In the genomic region with DNA sequence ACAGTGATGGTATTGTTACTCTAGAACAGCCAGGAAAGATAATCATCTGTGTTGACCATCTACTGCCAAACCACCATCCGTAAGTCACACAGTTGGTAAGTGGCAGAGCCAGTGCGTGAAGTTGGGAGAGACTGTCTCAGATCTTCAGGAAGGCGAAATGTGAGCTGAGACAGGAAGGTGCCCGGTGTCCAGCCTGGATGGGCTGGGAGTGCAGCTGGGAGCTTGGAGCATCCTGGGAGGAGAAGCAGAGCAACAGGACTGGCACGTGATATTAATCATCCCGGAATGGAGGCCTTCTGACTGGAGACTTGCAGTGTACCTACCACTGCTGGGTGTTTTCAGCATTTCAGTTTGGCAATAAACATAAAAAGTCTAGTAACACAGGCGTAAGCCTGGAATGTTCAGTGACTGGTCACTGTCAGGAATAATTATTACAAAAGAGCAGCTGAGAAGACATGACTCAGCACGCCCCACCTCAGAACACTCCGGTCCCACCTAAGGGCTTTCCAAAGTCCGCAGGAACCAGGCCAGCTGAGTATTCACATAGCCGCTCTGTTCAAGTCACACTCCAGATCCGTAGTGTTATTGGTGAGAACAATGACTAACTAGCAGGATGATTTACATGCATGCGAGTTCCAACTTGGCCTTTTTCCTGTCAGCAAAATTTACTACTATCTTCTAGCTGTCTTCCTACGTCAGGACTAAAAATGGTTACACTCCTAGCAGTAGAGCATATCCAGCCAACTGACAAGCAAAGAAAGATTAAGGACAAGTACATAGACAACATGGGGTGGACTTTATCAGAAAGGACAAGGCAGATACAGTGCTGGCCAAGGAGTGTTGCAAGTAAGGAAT, we compare ENCODE assay signal across 9 cellular contexts. TPM values are rescaled to one million over a fixed set of nuclear protein-coding genes. Genes with fewer than 3 reads are reported as not detected.
A peak's percentile ranks its signal among the peaks of the same experiment; 100 is the strongest.
DNase-seq lines count a peak whose midpoint lies in the region; FAIRE-seq and TF ChIP-seq lines count a peak whose summit lies in the region.
"Had no signal": no experiment of that assay in that cellular context is flagged by ENCODE, and none has a peak within 500 bp of the region (broad histone marks: within the 10 kb centered on the region; RNA-seq: fewer than 3 reads in every experiment).

No MANE protein-coding gene starts in this region.

- H3K4me3 ChIP-seq in A673 (ENCODE audit: low read depth, low read length, poor library complexity, severe bottlenecking) (peak overlapping the region; percentile 20), choroid plexus epithelial cell (ENCODE audit: low read depth, low read length) (peak overlapping the region; percentile 9), mesendoderm (ENCODE audit: low read length) (no peak overlapping the region)

- peak; percentile 77 for DNase-seq in A673 (ENCODE audit: low spot score)
- peak; percentile 65 for DNase-seq in NCI-H146 (lab: John Stamatoyannopoulos, UW)
- DNase-seq in choroid plexus epithelial cell (ENCODE audit: low read depth) = peak; percentile 96
- no peak for DNase-seq in mesendoderm
- DNase-seq in urothelium cell line (ENCODE audit: low spot score) = peak; percentile 29
- DNase-seq in activated CD4-positive, CD25-positive, alpha-beta regulatory T cell treated with anti-CD3 and anti-CD28 coated beads, Interleukin-2, amount 50 U/mL, for 72 hours = no peak
- no peak for DNase-seq in D341Med (ENCODE audit: low spot score)
- no peak for DNase-seq in activated gamma-delta T cell (lab: John Stamatoyannopoulos, UW)
- DNase-seq: DND-41 had no signal

- H3K27ac ChIP-seq in A673 (ENCODE audit: low read depth, low read length, poor library complexity, severe bottlenecking) = peak overlapping the region; percentile 92
- no peak overlapping the region for H3K27ac ChIP-seq in mesendoderm (ENCODE audit: low read depth, low read length)

- H3K23ac ChIP-seq in mesendoderm (ENCODE audit: low read length) = no peak overlapping the region

- no peaks in the 10 kb centered on the region for H3K27me3 ChIP-seq in A673 (replicated peaks; ENCODE audit: insufficient read depth, low read depth, low read length, poor library complexity)
- no peaks in the 10 kb centered on the region for H3K27me3 ChIP-seq in mesendoderm (ENCODE audit: insufficient read depth, low read length, poor library complexity)

- WGBS in mesendoderm (ENCODE audit: extremely low coverage, insufficient coverage, low lambda C conversion rate) = no CpG with 5 or more reads among the region's 14 CpGs

- BruUV-seq in A673 (replicated peaks; lab: Mats Ljungman, UMichigan) = TSS peak; percentile 93

- no peaks in the 10 kb centered on the region for H3K79me2 ChIP-seq in mesendoderm (ENCODE audit: control insufficient read depth, insufficient read depth, low read length)

- no peak overlapping the region for H2BK5ac ChIP-seq in mesendoderm (ENCODE audit: low read length)

- H4K5ac ChIP-seq in mesendoderm (ENCODE audit: low read length) = no peak overlapping the region

- H3K79me1 ChIP-seq in mesendoderm (ENCODE audit: low read length) = no peaks in the 10 kb centered on the region

- no peak overlapping the region for H3K4me2 ChIP-seq in mesendoderm (ENCODE audit: low read length)

- POLR2A ChIA-PET in A673 (lab: Charles Lee; ENCODE audit: low non-redundant PET) = interaction anchor here (1.6 kb wide), 1 partner anchor 45 kb away, joined by 4 read pairs; a partner anchor contains a TSS

- TF ChIP-seq CTCF in A673 (conservative IDR thresholded peaks at IDR 0.05; ENCODE audit: low read depth, low read length) (no peak), choroid plexus epithelial cell (conservative IDR thresholded peaks at IDR 0.05; ENCODE audit: low read depth, low read length) (no peak)

- no peak overlapping the region for H4K8ac ChIP-seq in mesendoderm (ENCODE audit: low read depth, low read length)

- H3K36me3 ChIP-seq in A673 (ENCODE audit: insufficient read depth, low read length, poor library complexity, severe bottlenecking) = no peaks in the 10 kb centered on the region
- no peaks in the 10 kb centered on the region for H3K36me3 ChIP-seq in mesendoderm (ENCODE audit: control insufficient read depth, insufficient read depth, low read length)

- H2BK120ac ChIP-seq in mesendoderm (ENCODE audit: low read depth, low read length) = no peak overlapping the region

- H3K9ac ChIP-seq in mesendoderm (ENCODE audit: low read length) = no peak overlapping the region

- H3K4me1 ChIP-seq in A673 (ENCODE audit: insufficient read depth, low read length, poor library complexity, severe bottlenecking) = peaks cover 16% of the 10 kb centered on the region
- H3K4me1 ChIP-seq in mesendoderm (ENCODE audit: control insufficient read depth, low read depth, low read length) = peaks cover 4% of the 10 kb centered on the region

- no peak overlapping the region for H3K18ac ChIP-seq in mesendoderm (ENCODE audit: low read length)

- H2BK15ac ChIP-seq in mesendoderm (replicated peaks; ENCODE audit: low read depth) = no peak overlapping the region

- H3K4ac ChIP-seq in mesendoderm (ENCODE audit: low read depth, low read length) = no peak overlapping the region

- intact Hi-C loops in A673 (cut with micrococcal nuclease; ENCODE audit: unreplicated experiment) = loop anchor here (5.0 kb wide), 1 partner anchor 47 kb away; a partner anchor contains a TSS

- peaks cover 16% of the 10 kb centered on the region for H3K9me3 ChIP-seq in A673 (ENCODE audit: low read depth, low read length, poor library complexity, severe bottlenecking)

- FAIRE-seq in urothelium cell line (lab: Jason Lieb, UNC) = no peak

- no peak overlapping the region for H2AK5ac ChIP-seq in mesendoderm (ENCODE audit: low read length)

- CTCF ChIA-PET in A673 (lab: Charles Lee) = no interaction called here

- H3K56ac ChIP-seq in mesendoderm (ENCODE audit: low read length) = peak overlapping the region; percentile 10

RNA-seq across cellular contexts. Expression of a gene that starts 45.1 kb away (rescaled TPM):
- total RNA-seq in A673 (2021) = 26.4 and 36.1 TPM in 2 replicates
- 19.9 TPM for polyA plus RNA-seq in mesendoderm (2013, experiment 1 of 2)
- polyA plus RNA-seq in mesendoderm (2013, experiment 2 of 2) = 21.1 TPM

Comparison
In these comparisons a context has a peak if more than half of its experiments do, and no peak if none do; other contexts are left out.
1. DNase-seq: peak in A673 (single experiment), NCI-H146 (single experiment), choroid plexus epithelial cell (single experiment) and urothelium cell line (single experiment); none in mesendoderm (single experiment), activated CD4-positive, CD25-positive, alpha-beta regulatory T cell treated with anti-CD3 and anti-CD28 coated beads, Interleukin-2, amount 50 U/mL, for 72 hours (single experiment), D341Med (single experiment) and activated gamma-delta T cell (single experiment).